Comparison of ENCODE assay signal across 2 cellular contexts in genomic region chr16:592518-593306, GRCh38.
TF ChIP-seq lines count a peak whose summit lies in the region.

No MANE protein-coding gene starts in this region.

TF ChIP-seq in SK-N-SH, 30 proteins besides CTCF, POLR2A, EP300 and RAD21 (continued from another document):
- no peak for TF ChIP-seq MXI1 (IDR thresholded peaks at IDR 0.05; ENCODE audit: low read depth, low read length)
- TF ChIP-seq NRF1 (IDR thresholded peaks at IDR 0.05; ENCODE audit: low read depth, low read length): no peak
- no peak for TF ChIP-seq ZBTB33 (IDR thresholded peaks at IDR 0.05; ENCODE audit: borderline replicate concordance, low read depth)
- TF ChIP-seq REST (IDR thresholded peaks at IDR 0.05; ENCODE audit: low read depth, low read length): no peak
- TF ChIP-seq TCF12 (IDR thresholded peaks at IDR 0.05): no peak
- no peak for TF ChIP-seq IRF3 (IDR thresholded peaks at IDR 0.05; ENCODE audit: low read depth, low read length)

TF ChIP-seq in SK-N-SH treated with all-trans-retinoic acid at 6 μM for 48 hours, 23 proteins besides CTCF, POLR2A, EP300 and RAD21 (continued from another document):
- no peak for TF ChIP-seq POU6F1 (CRISPR knock-in tag; IDR thresholded peaks at IDR 0.05; ENCODE audit: borderline replicate concordance, low read depth)
